In genomic region chrX:95797344-95797743, GRCh38 we compare ENCODE assay signal across 7 cellular contexts.
"Had no signal": no experiment of that assay in that cellular context is flagged by ENCODE, and none has a peak within 500 bp of the region (broad histone marks: within the 10 kb centered on the region; RNA-seq: fewer than 3 reads in every experiment).

No MANE protein-coding gene starts in this region.

- ATAC-seq: K562 had no signal

- H3K4me3 ChIP-seq: K562 had no signal

- FAIRE-seq: HTR-8/SVneo, K562 had no signal

- DNase-seq: GOT3, H7, HCEC 1CT, IMR-90, KG1 had no signal
